In genomic region chr14:23643533-23644194, GRCh38 we compare ENCODE assay signal across 1 cellular context.
TF ChIP-seq lines count a peak whose summit lies in the region.

No MANE protein-coding gene starts in this region.

TF ChIP-seq in HepG2, 621 proteins besides CTCF, POLR2A, EP300 and RAD21 (continued from another document and continues in another):
- TF ChIP-seq, protein P1, sequence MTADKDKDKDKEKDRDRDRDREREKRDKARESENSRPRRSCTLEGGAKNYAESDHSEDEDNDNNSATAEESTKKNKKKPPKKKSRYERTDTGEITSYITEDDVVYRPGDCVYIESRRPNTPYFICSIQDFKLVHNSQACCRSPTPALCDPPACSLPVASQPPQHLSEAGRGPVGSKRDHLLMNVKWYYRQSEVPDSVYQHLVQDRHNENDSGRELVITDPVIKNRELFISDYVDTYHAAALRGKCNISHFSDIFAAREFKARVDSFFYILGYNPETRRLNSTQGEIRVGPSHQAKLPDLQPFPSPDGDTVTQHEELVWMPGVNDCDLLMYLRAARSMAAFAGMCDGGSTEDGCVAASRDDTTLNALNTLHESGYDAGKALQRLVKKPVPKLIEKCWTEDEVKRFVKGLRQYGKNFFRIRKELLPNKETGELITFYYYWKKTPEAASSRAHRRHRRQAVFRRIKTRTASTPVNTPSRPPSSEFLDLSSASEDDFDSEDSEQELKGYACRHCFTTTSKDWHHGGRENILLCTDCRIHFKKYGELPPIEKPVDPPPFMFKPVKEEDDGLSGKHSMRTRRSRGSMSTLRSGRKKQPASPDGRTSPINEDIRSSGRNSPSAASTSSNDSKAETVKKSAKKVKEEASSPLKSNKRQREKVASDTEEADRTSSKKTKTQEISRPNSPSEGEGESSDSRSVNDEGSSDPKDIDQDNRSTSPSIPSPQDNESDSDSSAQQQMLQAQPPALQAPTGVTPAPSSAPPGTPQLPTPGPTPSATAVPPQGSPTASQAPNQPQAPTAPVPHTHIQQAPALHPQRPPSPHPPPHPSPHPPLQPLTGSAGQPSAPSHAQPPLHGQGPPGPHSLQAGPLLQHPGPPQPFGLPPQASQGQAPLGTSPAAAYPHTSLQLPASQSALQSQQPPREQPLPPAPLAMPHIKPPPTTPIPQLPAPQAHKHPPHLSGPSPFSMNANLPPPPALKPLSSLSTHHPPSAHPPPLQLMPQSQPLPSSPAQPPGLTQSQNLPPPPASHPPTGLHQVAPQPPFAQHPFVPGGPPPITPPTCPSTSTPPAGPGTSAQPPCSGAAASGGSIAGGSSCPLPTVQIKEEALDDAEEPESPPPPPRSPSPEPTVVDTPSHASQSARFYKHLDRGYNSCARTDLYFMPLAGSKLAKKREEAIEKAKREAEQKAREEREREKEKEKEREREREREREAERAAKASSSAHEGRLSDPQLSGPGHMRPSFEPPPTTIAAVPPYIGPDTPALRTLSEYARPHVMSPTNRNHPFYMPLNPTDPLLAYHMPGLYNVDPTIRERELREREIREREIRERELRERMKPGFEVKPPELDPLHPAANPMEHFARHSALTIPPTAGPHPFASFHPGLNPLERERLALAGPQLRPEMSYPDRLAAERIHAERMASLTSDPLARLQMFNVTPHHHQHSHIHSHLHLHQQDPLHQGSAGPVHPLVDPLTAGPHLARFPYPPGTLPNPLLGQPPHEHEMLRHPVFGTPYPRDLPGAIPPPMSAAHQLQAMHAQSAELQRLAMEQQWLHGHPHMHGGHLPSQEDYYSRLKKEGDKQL (CRISPR knock-in tag; IDR thresholded peaks at IDR 0.05; ENCODE audit: low read depth): no peak
- TF ChIP-seq, protein P2, sequence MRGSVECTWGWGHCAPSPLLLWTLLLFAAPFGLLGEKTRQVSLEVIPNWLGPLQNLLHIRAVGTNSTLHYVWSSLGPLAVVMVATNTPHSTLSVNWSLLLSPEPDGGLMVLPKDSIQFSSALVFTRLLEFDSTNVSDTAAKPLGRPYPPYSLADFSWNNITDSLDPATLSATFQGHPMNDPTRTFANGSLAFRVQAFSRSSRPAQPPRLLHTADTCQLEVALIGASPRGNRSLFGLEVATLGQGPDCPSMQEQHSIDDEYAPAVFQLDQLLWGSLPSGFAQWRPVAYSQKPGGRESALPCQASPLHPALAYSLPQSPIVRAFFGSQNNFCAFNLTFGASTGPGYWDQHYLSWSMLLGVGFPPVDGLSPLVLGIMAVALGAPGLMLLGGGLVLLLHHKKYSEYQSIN (CRISPR knock-in tag; IDR thresholded peaks at IDR 0.05; ENCODE audit: borderline replicate concordance): no peak
- TF ChIP-seq ZNF512B (CRISPR knock-in tag; IDR thresholded peaks at IDR 0.05; ENCODE audit: borderline replicate concordance) (no peak), ZNF629 (CRISPR knock-in tag; conservative IDR thresholded peaks at IDR 0.05) (peak; percentile 87), ZNF547 (CRISPR knock-in tag; IDR thresholded peaks at IDR 0.05) (no peak), MBD4 (IDR thresholded peaks at IDR 0.05; ENCODE audit: borderline replicate concordance, low read length) (no peak), TBX3 (IDR thresholded peaks at IDR 0.05; ENCODE audit: borderline replicate concordance) (no peak), LCORL (IDR thresholded peaks at IDR 0.05) (no peak), LCORL (CRISPR knock-in tag; IDR thresholded peaks at IDR 0.05) (no peak), ISL2 (CRISPR knock-in tag; IDR thresholded peaks at IDR 0.05) (no peak), HDAC6 (IDR thresholded peaks at IDR 0.05; ENCODE audit: low read depth, low read length) (no peak), JUND (CRISPR knock-in tag; IDR thresholded peaks at IDR 0.05) (no peak), IRF2 (CRISPR knock-in tag; IDR thresholded peaks at IDR 0.05) (no peak), TAF15 (IDR thresholded peaks at IDR 0.05; ENCODE audit: low read depth, low read length, poor library complexity, severe bottlenecking) (no peak), ZNF530 (CRISPR knock-in tag; IDR thresholded peaks at IDR 0.05; ENCODE audit: low read depth) (no peak), ATAD3A (CRISPR knock-in tag; IDR thresholded peaks at IDR 0.05) (no peak), IKZF1 (IDR thresholded peaks at IDR 0.05) (no peak), KDM3A (CRISPR knock-in tag; IDR thresholded peaks at IDR 0.05; ENCODE audit: low read depth) (no peak), ZBTB2 (CRISPR knock-in tag; IDR thresholded peaks at IDR 0.05; ENCODE audit: low read depth) (no peak), GABPB1 (CRISPR knock-in tag; IDR thresholded peaks at IDR 0.05) (no peak), ZKSCAN8 (CRISPR knock-in tag; IDR thresholded peaks at IDR 0.05; ENCODE audit: borderline replicate concordance) (no peak), MAZ (IDR thresholded peaks at IDR 0.05; ENCODE audit: borderline replicate concordance, low read depth, low read length) (no peak), MAZ (CRISPR knock-in tag; IDR thresholded peaks at IDR 0.05; ENCODE audit: low read depth) (no peak), ZNF672 (CRISPR knock-in tag; IDR thresholded peaks at IDR 0.05) (no peak), ZNF567 (CRISPR knock-in tag; IDR thresholded peaks at IDR 0.05; ENCODE audit: borderline replicate concordance) (no peak), KDM6A (CRISPR knock-in tag; IDR thresholded peaks at IDR 0.05; ENCODE audit: low read depth) (no peak), SUZ12 (IDR thresholded peaks at IDR 0.05; ENCODE audit: low read depth, low read length) (no peak), NR1H2 (CRISPR knock-in tag; IDR thresholded peaks at IDR 0.05; ENCODE audit: borderline replicate concordance, low read depth) (no peak), KLF11 (CRISPR knock-in tag; IDR thresholded peaks at IDR 0.05) (no peak), NR2F6 (IDR thresholded peaks at IDR 0.05) (no peak), NR2F6 (CRISPR knock-in tag; IDR thresholded peaks at IDR 0.05) (no peak), RARA (CRISPR knock-in tag; IDR thresholded peaks at IDR 0.05) (no peak), ZNF543 (CRISPR knock-in tag; IDR thresholded peaks at IDR 0.05) (0 out of 2 replicates have a peak, but pooled peaks have one; percentile 45), HNRNPUL1 (IDR thresholded peaks at IDR 0.05; ENCODE audit: low read depth, low read length) (no peak), RXRA (CRISPR knock-in tag; IDR thresholded peaks at IDR 0.05) (no peak), ZNF136 (CRISPR knock-in tag; IDR thresholded peaks at IDR 0.05; ENCODE audit: low read depth) (no peak), BCL3 (CRISPR knock-in tag; IDR thresholded peaks at IDR 0.05) (0 out of 2 replicates have a peak, but pooled peaks have one; percentile 50), MTA1 (CRISPR knock-in tag; IDR thresholded peaks at IDR 0.05; ENCODE audit: borderline replicate concordance) (no peak), ATF1 (CRISPR knock-in tag; IDR thresholded peaks at IDR 0.05) (no peak), ZNF296 (CRISPR knock-in tag; conservative IDR thresholded peaks at IDR 0.05) (peak; percentile 58; the same call in 1 of the 2 replicates), MED1 (CRISPR knock-in tag; IDR thresholded peaks at IDR 0.05) (no peak), MAFG (CRISPR knock-in tag; IDR thresholded peaks at IDR 0.05) (no peak), HCFC1 (IDR thresholded peaks at IDR 0.05; ENCODE audit: low read depth, low read length) (no peak), ZNF674 (CRISPR knock-in tag; IDR thresholded peaks at IDR 0.05; ENCODE audit: low read depth) (no peak), ZNF75D (CRISPR knock-in tag; IDR thresholded peaks at IDR 0.05; ENCODE audit: borderline replicate concordance) (no peak), PAF1 (CRISPR knock-in tag; IDR thresholded peaks at IDR 0.05) (peak; percentile 70), KDM1A (CRISPR knock-in tag; IDR thresholded peaks at IDR 0.05) (no peak), U2AF1 (optimal IDR thresholded peaks at IDR 0.05; ENCODE audit: low read depth, low read length) (no peak), ZNF292 (CRISPR knock-in tag; IDR thresholded peaks at IDR 0.05; ENCODE audit: borderline replicate concordance, low read depth) (no peak), FOXK2 (IDR thresholded peaks at IDR 0.05) (no peak), ZNF274 (CRISPR knock-in tag; IDR thresholded peaks at IDR 0.05) (no peak), ZMYM4 (CRISPR knock-in tag; IDR thresholded peaks at IDR 0.05) (no peak), ZNF703 (CRISPR knock-in tag; IDR thresholded peaks at IDR 0.05; ENCODE audit: borderline replicate concordance) (0 out of 2 replicates have a peak, but pooled peaks have one; percentile 36), ZNF614 (CRISPR knock-in tag; IDR thresholded peaks at IDR 0.05; ENCODE audit: borderline replicate concordance) (no peak)
- TF ChIP-seq, protein P3, sequence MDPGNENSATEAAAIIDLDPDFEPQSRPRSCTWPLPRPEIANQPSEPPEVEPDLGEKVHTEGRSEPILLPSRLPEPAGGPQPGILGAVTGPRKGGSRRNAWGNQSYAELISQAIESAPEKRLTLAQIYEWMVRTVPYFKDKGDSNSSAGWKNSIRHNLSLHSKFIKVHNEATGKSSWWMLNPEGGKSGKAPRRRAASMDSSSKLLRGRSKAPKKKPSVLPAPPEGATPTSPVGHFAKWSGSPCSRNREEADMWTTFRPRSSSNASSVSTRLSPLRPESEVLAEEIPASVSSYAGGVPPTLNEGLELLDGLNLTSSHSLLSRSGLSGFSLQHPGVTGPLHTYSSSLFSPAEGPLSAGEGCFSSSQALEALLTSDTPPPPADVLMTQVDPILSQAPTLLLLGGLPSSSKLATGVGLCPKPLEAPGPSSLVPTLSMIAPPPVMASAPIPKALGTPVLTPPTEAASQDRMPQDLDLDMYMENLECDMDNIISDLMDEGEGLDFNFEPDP (CRISPR knock-in tag; conservative IDR thresholded peaks at IDR 0.05): no peak
- TF ChIP-seq, protein P4, sequence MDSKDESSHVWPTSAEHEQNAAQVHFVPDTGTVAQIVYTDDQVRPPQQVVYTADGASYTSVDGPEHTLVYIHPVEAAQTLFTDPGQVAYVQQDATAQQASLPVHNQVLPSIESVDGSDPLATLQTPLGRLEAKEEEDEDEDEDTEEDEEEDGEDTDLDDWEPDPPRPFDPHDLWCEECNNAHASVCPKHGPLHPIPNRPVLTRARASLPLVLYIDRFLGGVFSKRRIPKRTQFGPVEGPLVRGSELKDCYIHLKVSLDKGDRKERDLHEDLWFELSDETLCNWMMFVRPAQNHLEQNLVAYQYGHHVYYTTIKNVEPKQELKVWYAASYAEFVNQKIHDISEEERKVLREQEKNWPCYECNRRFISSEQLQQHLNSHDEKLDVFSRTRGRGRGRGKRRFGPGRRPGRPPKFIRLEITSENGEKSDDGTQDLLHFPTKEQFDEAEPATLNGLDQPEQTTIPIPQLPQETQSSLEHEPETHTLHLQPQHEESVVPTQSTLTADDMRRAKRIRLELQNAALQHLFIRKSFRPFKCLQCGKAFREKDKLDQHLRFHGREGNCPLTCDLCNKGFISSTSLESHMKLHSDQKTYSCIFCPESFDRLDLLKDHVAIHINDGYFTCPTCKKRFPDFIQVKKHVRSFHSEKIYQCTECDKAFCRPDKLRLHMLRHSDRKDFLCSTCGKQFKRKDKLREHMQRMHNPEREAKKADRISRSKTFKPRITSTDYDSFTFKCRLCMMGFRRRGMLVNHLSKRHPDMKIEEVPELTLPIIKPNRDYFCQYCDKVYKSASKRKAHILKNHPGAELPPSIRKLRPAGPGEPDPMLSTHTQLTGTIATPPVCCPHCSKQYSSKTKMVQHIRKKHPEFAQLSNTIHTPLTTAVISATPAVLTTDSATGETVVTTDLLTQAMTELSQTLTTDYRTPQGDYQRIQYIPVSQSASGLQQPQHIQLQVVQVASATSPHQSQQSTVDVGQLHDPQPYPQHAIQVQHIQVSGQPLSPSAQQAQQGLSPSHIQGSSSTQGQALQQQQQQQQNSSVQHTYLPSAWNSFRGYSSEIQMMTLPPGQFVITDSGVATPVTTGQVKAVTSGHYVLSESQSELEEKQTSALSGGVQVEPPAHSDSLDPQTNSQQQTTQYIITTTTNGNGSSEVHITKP (CRISPR knock-in tag; IDR thresholded peaks at IDR 0.05; ENCODE audit: low read depth): no peak
- TF ChIP-seq, protein P5, sequence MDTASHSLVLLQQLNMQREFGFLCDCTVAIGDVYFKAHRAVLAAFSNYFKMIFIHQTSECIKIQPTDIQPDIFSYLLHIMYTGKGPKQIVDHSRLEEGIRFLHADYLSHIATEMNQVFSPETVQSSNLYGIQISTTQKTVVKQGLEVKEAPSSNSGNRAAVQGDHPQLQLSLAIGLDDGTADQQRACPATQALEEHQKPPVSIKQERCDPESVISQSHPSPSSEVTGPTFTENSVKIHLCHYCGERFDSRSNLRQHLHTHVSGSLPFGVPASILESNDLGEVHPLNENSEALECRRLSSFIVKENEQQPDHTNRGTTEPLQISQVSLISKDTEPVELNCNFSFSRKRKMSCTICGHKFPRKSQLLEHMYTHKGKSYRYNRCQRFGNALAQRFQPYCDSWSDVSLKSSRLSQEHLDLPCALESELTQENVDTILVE (CRISPR knock-in tag; IDR thresholded peaks at IDR 0.05): no peak
